In genomic region chr5:139212484-139212883, GRCh38 we compare ENCODE assay signal across 14 cellular contexts. TPM values are rescaled to one million over a fixed set of nuclear protein-coding genes. Genes with fewer than 3 reads are reported as not detected.
DNase-seq lines count a peak whose midpoint lies in the region; ATAC-seq and TF ChIP-seq lines count a peak whose summit lies in the region.
"Had no signal": no experiment of that assay in that cellular context is flagged by ENCODE, and none has a peak within 500 bp of the region (broad histone marks: within the 10 kb centered on the region; RNA-seq: fewer than 3 reads in every experiment).

No MANE protein-coding gene starts in this region.

- H3K27ac ChIP-seq in HEK293 (ENCODE audit: extremely low read depth, low read depth, low read length) (no peak overlapping the region), left lung (no peak overlapping the region)
- H3K27ac ChIP-seq: BLaER1 treated with 17β-estradiol and CSF1 and Interleukin-3, amounts not matched to agents 10 nM and 100 nM had no signal

- ATAC-seq in left lung (peak; percentile 49), GM21447 (IDR thresholded peaks at IDR 0.05; ENCODE audit: unreplicated experiment) (no peak)

- CTCF ChIA-PET in HEK293 (lab: Yijun Ruan, JAX), result no interaction called here

- H3K27me3 ChIP-seq in left lung (no peaks in the 10 kb centered on the region), BE2C (no peaks in the 10 kb centered on the region)
- H3K27me3 ChIP-seq: BLaER1 treated with 17β-estradiol and CSF1 and Interleukin-3, amounts not matched to agents 10 nM and 100 nM had no signal

- no peak overlapping the region for H3K4me3 ChIP-seq in HEK293 (ENCODE audit: low read depth, low read length)
- no peak overlapping the region for H3K4me3 ChIP-seq in left lung
- no peak overlapping the region for H3K4me3 ChIP-seq in BE2C (ENCODE audit: low read depth, low read length)
- H3K4me3 ChIP-seq: BLaER1 treated with 17β-estradiol and CSF1 and Interleukin-3, amounts not matched to agents 10 nM and 100 nM had no signal

- H3K4me1 ChIP-seq in HEK293 (ENCODE audit: control insufficient read depth, insufficient read depth, low read length), result peaks cover 8% of the 10 kb centered on the region
- no peaks in the 10 kb centered on the region for H3K4me1 ChIP-seq in left lung
- H3K4me1 ChIP-seq in BE2C, result no peaks in the 10 kb centered on the region

- DNase-seq in NCI-H526 (lab: John Stamatoyannopoulos, UW) (peak; percentile 48 to 62), NCI-H526 treated with DMSO at 0.1 percent for 48 hours (lab: John Stamatoyannopoulos, UW) (no peak), NCI-H69 (lab: John Stamatoyannopoulos, UW) (peak; percentile 18), left lung (no peak), BE2C (no peak)
- no peak for DNase-seq in activated CD8-positive, alpha-beta memory T cell treated with anti-CD3 and anti-CD28 coated beads, Interleukin-2, amount 50 U/mL, for 48 hours
- DNase-seq: 8988T; AML-193; CD4-positive, CD25-positive, alpha-beta regulatory T cell; GF-D8; HCEC 1CT had no signal

- TF ChIP-seq CTCF in HEK293 (tag by site-specific recombination; IDR thresholded peaks at IDR 0.05) (no peak), left lung (IDR thresholded peaks at IDR 0.05) (no peak), BE2C (IDR thresholded peaks at IDR 0.05; ENCODE audit: low read depth, low read length) (no peak)

- no peaks in the 10 kb centered on the region for H3K9me3 ChIP-seq in HEK293 (ENCODE audit: control insufficient read depth, insufficient read depth, low read depth, low read length)
- no peaks in the 10 kb centered on the region for H3K9me3 ChIP-seq in left lung
- H3K9me3 ChIP-seq in BE2C, result no peaks in the 10 kb centered on the region

- H3K36me3 ChIP-seq in HEK293 (ENCODE audit: control insufficient read depth in 2 of 2, insufficient read depth in 1 of 2, low read length in 2 of 2), result no peaks in the 10 kb centered on the region
- no peaks in the 10 kb centered on the region for H3K36me3 ChIP-seq in left lung
- no peaks in the 10 kb centered on the region for H3K36me3 ChIP-seq in BE2C
- H3K36me3 ChIP-seq: BLaER1 treated with 17β-estradiol and CSF1 and Interleukin-3, amounts not matched to agents 10 nM and 100 nM had no signal

- POLR2A ChIA-PET in HEK293 (lab: Yijun Ruan, JAX), result no interaction called here

- intact Hi-C loops in left lung (cut with DNase I), result no loop called here

TF ChIP-seq in HEK293, 187 proteins besides CTCF, POLR2A, EP300 and RAD21:
- peak; percentile 52 for TF ChIP-seq KLF1 (tag by site-specific recombination; IDR thresholded peaks at IDR 0.05)
- 0 out of 2 replicates have a peak, but pooled peaks have one; percentile 31 for TF ChIP-seq ZNF394 (tag by site-specific recombination; IDR thresholded peaks at IDR 0.05; ENCODE audit: borderline replicate concordance)
- TF ChIP-seq ZNF624 (tag by site-specific recombination; IDR thresholded peaks at IDR 0.05), result no peak

RNA-seq across cellular contexts. Expression of gene SIL1, which starts 14.3 kb away (rescaled TPM):
- total RNA-seq in left lung, result 10 to 100 TPM; 67.9 to 71.7 TPM
- 113 TPM for polyA plus RNA-seq in BE2C (2012; ENCODE audit: insufficient read depth, insufficient read length, low read depth)

Comparison
In these comparisons a context has a peak if more than half of its experiments do, and no peak if none do; other contexts are left out.
1. DNase-seq: peak in NCI-H526 (2 of 2) and NCI-H69 (single experiment); none in NCI-H526 treated with DMSO at 0.1 percent for 48 hours (single experiment), left lung (0 of 2), activated CD8-positive, alpha-beta memory T cell treated with anti-CD3 and anti-CD28 coated beads, Interleukin-2, amount 50 U/mL, for 48 hours (single experiment) and BE2C (single experiment).